Comparison of ENCODE assay signal across 9 cellular contexts in genomic region chr5:14676320-14676719, GRCh38. TPM values are rescaled to one million over a fixed set of nuclear protein-coding genes. Genes with fewer than 3 reads are reported as not detected.
A peak's percentile ranks its signal among the peaks of the same experiment; 100 is the strongest.
DNase-seq lines count a peak whose midpoint lies in the region; ATAC-seq, FAIRE-seq and TF ChIP-seq lines count a peak whose summit lies in the region.
"Had no signal": no experiment of that assay in that cellular context is flagged by ENCODE, and none has a peak within 500 bp of the region (broad histone marks: within the 10 kb centered on the region; RNA-seq: fewer than 3 reads in every experiment).

No MANE protein-coding gene starts in this region.

- H3K27ac ChIP-seq in kidney (ENCODE audit: low read depth in 2 of 2, low read length in 2 of 2), result no peak overlapping the region
- H3K27ac ChIP-seq: parathyroid adenoma had no signal

- peak overlapping the region in 2 of 3 experiments; percentile 28 to 83 for H3K27ac Mint-ChIP-seq in nephron

- H3K9ac ChIP-seq in kidney (ENCODE audit: low read length in 2 of 2), result no peak overlapping the region
- H3K9ac ChIP-seq: parathyroid adenoma had no signal

- DNase-seq in H54 (ENCODE audit: insufficient read length, low spot score) (peak; percentile 88), M059J (ENCODE audit: low read depth) (peak; percentile 75), astrocyte of the spinal cord (ENCODE audit: low read depth, low spot score) (peak; percentile 70), kidney (no peak), KG1 (lab: John Stamatoyannopoulos, UW) (no peak), posterior vena cava (ENCODE audit: low spot score) (no peak)

- no peak for TF ChIP-seq CTCF in astrocyte of the spinal cord (IDR thresholded peaks at IDR 0.05; ENCODE audit: low read depth, low read length)
- TF ChIP-seq CTCF in nephron (IDR thresholded peaks at IDR 0.05; ENCODE audit: unreplicated experiment in 3 of 3), result no peak
- TF ChIP-seq CTCF in kidney (IDR thresholded peaks at IDR 0.05; ENCODE audit: borderline replicate concordance, extremely low read depth, insufficient read depth), result no peak

- H3K4me3 Mint-ChIP-seq in nephron, result no peak overlapping the region

- ATAC-seq in GM18505 (IDR thresholded peaks at IDR 0.05; ENCODE audit: unreplicated experiment), result peak; percentile 37

- intact Hi-C loops in kidney (cut with DNase I) (no loop called here), posterior vena cava (cut with DNase I) (no loop called here)

- peaks cover 5 to 9% of the 10 kb centered on the region in 2 donors for H3K4me1 ChIP-seq in kidney (ENCODE audit: control insufficient read depth in 1 of 2, insufficient read depth in 1 of 2, low read depth in 1 of 2, low read length in 2 of 2)
- H3K4me1 ChIP-seq: parathyroid adenoma had no signal

- TF ChIP-seq POLR2A in GM18505 (IDR thresholded peaks at IDR 0.05; ENCODE audit: borderline replicate concordance, extremely low read depth, insufficient read depth, insufficient read length) (no peak), H54 (IDR thresholded peaks at IDR 0.05; ENCODE audit: low read depth, low read length) (no peak)

- peaks cover 27% of the 10 kb centered on the region for H3K36me3 Mint-ChIP-seq in nephron (ENCODE audit: low read depth)

- in situ Hi-C loops in astrocyte of the spinal cord (cut with HindIII; ENCODE audit: low sequenced_read_pairs), result no loop called here

- H3K27me3 Mint-ChIP-seq in nephron (ENCODE audit: low read depth), result no peaks in the 10 kb centered on the region

- FAIRE-seq in H54 (lab: Jason Lieb, UNC), result peak; percentile 97
- FAIRE-seq in kidney (lab: Jason Lieb, UNC), result no peak

- peaks cover 28% of the 10 kb centered on the region for H3K4me1 Mint-ChIP-seq in nephron

- no peaks in the 10 kb centered on the region for H3K9me3 Mint-ChIP-seq in nephron

- H3K36me3 ChIP-seq in kidney (ENCODE audit: control insufficient read depth in 1 of 2, insufficient read depth in 2 of 2, low read length in 2 of 2), result peaks cover 13% of the 10 kb centered on the region in 2 donors

- H3K9me3 ChIP-seq in kidney (ENCODE audit: control insufficient read depth in 1 of 2, low read length in 2 of 2), result no peaks in the 10 kb centered on the region

- no peak overlapping the region for H3K4me3 ChIP-seq in astrocyte of the spinal cord (ENCODE audit: low read depth, low read length)
- H3K4me3 ChIP-seq in kidney (ENCODE audit: low read length in 2 of 2), result no peak overlapping the region

RNA-seq across cellular contexts. Expression of gene OTULIN, which starts 11.8 kb away (rescaled TPM):
- total RNA-seq in M059J (2014; rRNA removed; shearing (Covaris generic)), result 29.3 and 58.9 TPM in 2 replicates
- total RNA-seq in kidney (28.4 TPM), posterior vena cava (10 to 100 TPM; 24.6 to 26.9 TPM)
- polyA plus RNA-seq in kidney (ENCODE audit: insufficient read depth, low read depth, low replicate concordance), result 9.0 TPM

Comparison
In these comparisons a context has a peak if more than half of its experiments do, and no peak if none do; other contexts are left out.
1. DNase-seq: peak in H54 (single experiment), M059J (single experiment) and astrocyte of the spinal cord (single experiment); none in kidney (single experiment), KG1 (single experiment) and posterior vena cava (single experiment).